Comparison of ENCODE assay signal across 12 cellular contexts in genomic region chr18:77084757-77085035, GRCh38. TPM values are rescaled to one million over a fixed set of nuclear protein-coding genes. Genes with fewer than 3 reads are reported as not detected.
DNase-seq lines count a peak whose midpoint lies in the region; ATAC-seq and TF ChIP-seq lines count a peak whose summit lies in the region.
"Had no signal": no experiment of that assay in that cellular context is flagged by ENCODE, and none has a peak within 500 bp of the region (broad histone marks: within the 10 kb centered on the region; RNA-seq: fewer than 3 reads in every experiment).

No MANE protein-coding gene starts in this region.

- POLR2A ChIA-PET in naive thymus-derived CD4-positive, alpha-beta T cell (lab: Charles Lee) = interaction anchor here (1.3 kb wide), 1 partner anchor 10 kb away, joined by 3 read pairs; no protein-coding TSS in a partner anchor

- no peaks in the 10 kb centered on the region for H3K9me3 Mint-ChIP-seq in activated T-cell treated with anti-CD3 and anti-CD28 coated beads, Interleukin-2, amount 50 U/mL, for 24 hours
- no peaks in the 10 kb centered on the region for H3K9me3 Mint-ChIP-seq in naive thymus-derived CD4-positive, alpha-beta T cell
- H3K9me3 Mint-ChIP-seq in type B pancreatic cell = no peaks in the 10 kb centered on the region
- H3K9me3 Mint-ChIP-seq: activated CD4-positive, alpha-beta T cell treated with anti-CD3 and anti-CD28 coated beads, Interleukin-2, amount 10 ng/mL, durations not matched to agents 7 days and 5 days; HFFc6 had no signal

- intact Hi-C loops in naive thymus-derived CD4-positive, alpha-beta T cell (cut with micrococcal nuclease) = no loop called here

- H3K27me3 Mint-ChIP-seq in activated T-cell treated with anti-CD3 and anti-CD28 coated beads, Interleukin-2, amount 50 U/mL, for 24 hours = no peaks in the 10 kb centered on the region
- no peaks in the 10 kb centered on the region for H3K27me3 Mint-ChIP-seq in naive thymus-derived CD4-positive, alpha-beta T cell
- H3K27me3 Mint-ChIP-seq in type B pancreatic cell = no peaks in the 10 kb centered on the region
- H3K27me3 Mint-ChIP-seq: activated CD4-positive, alpha-beta T cell treated with anti-CD3 and anti-CD28 coated beads, Interleukin-2, amount 10 ng/mL, durations not matched to agents 7 days and 5 days had no signal

- peaks cover 80% of the 10 kb centered on the region for H3K4me1 Mint-ChIP-seq in activated T-cell treated with anti-CD3 and anti-CD28 coated beads, Interleukin-2, amount 50 U/mL, for 24 hours (ENCODE audit: low read depth)
- peaks cover 40 to 83% (median 79%) of the 10 kb centered on the region in 7 donors for H3K4me1 Mint-ChIP-seq in naive thymus-derived CD4-positive, alpha-beta T cell
- peaks cover 40% of the 10 kb centered on the region for H3K4me1 Mint-ChIP-seq in type B pancreatic cell (ENCODE audit: unreplicated experiment)

- no peak overlapping the region for H3K4me3 Mint-ChIP-seq in activated T-cell treated with anti-CD3 and anti-CD28 coated beads, Interleukin-2, amount 50 U/mL, for 24 hours
- H3K4me3 Mint-ChIP-seq in naive thymus-derived CD4-positive, alpha-beta T cell = peak overlapping the region in 5 of 10 donors; percentile 1 to 53 (median 37)
- peak overlapping the region; percentile 2 for H3K4me3 Mint-ChIP-seq in type B pancreatic cell
- H3K4me3 Mint-ChIP-seq: activated CD4-positive, alpha-beta T cell treated with anti-CD3 and anti-CD28 coated beads, Interleukin-2, amount 10 ng/mL, durations not matched to agents 7 days and 5 days; HFFc6 had no signal

- TF ChIP-seq CTCF in coronary artery (IDR thresholded peaks at IDR 0.05) (no peak), type B pancreatic cell (conservative IDR thresholded peaks at IDR 0.05) (no peak)

- peaks cover 34 to 46% of the 10 kb centered on the region in 2 donors for H3K4me1 ChIP-seq in naive thymus-derived CD4-positive, alpha-beta T cell (ENCODE audit: control insufficient read depth in 2 of 2, insufficient read depth in 2 of 2, low read length in 2 of 2)

- H3K27ac ChIP-seq in coronary artery = peak overlapping the region; percentile 17 to 41
- no peak overlapping the region for H3K27ac ChIP-seq in naive thymus-derived CD4-positive, alpha-beta T cell (ENCODE audit: low read depth, low read length)

- peak overlapping the region; percentile 61 for H3K27ac Mint-ChIP-seq in activated T-cell treated with anti-CD3 and anti-CD28 coated beads, Interleukin-2, amount 50 U/mL, for 24 hours
- peak overlapping the region in 8 of 9 donors; percentile 29 to 84 (median 73) for H3K27ac Mint-ChIP-seq in naive thymus-derived CD4-positive, alpha-beta T cell
- peak overlapping the region; percentile 4 for H3K27ac Mint-ChIP-seq in type B pancreatic cell
- H3K27ac Mint-ChIP-seq: activated CD4-positive, alpha-beta T cell treated with anti-CD3 and anti-CD28 coated beads, Interleukin-2, amount 10 ng/mL, durations not matched to agents 7 days and 5 days; HFFc6 had no signal

- H3K4me3 ChIP-seq in coronary artery = no peak overlapping the region
- no peak overlapping the region for H3K4me3 ChIP-seq in naive thymus-derived CD4-positive, alpha-beta T cell (ENCODE audit: low read length)

- peaks cover 2 to 13% (median 3%) of the 10 kb centered on the region in 3 experiments for H3K36me3 ChIP-seq in naive thymus-derived CD4-positive, alpha-beta T cell (ENCODE audit: control insufficient read depth in 2 of 3, insufficient read depth in 3 of 3, low read length in 3 of 3)

- CTCF ChIA-PET in naive thymus-derived CD4-positive, alpha-beta T cell (lab: Charles Lee) = interaction anchor here (2.5 kb wide), 1 partner anchor 28 kb away, joined by 7 read pairs; no protein-coding TSS in a partner anchor

- no peaks in the 10 kb centered on the region for H3K27me3 ChIP-seq in naive thymus-derived CD4-positive, alpha-beta T cell (ENCODE audit: control insufficient read depth in 2 of 2, insufficient read depth in 2 of 2, low read length in 2 of 2)

- no peak for ATAC-seq in naive thymus-derived CD4-positive, alpha-beta T cell
- ATAC-seq in HG03039 (IDR thresholded peaks at IDR 0.05; ENCODE audit: unreplicated experiment) = no peak

- DNase-seq in activated T-cell treated with anti-CD3 and anti-CD28 coated beads, Interleukin-2, amount 50 U/mL, for 24 hours = no peak
- DNase-seq in activated T-cell treated with anti-CD3 and anti-CD28 coated beads, Interleukin-2, amount 50 U/mL, for 48 hours = no peak
- DNase-seq in coronary artery (ENCODE audit: low spot score) = no peak
- DNase-seq in naive thymus-derived CD4-positive, alpha-beta T cell = no peak
- no peak for DNase-seq in type B pancreatic cell (ENCODE audit: extremely low spot score, unreplicated experiment)
- no peak for DNase-seq in NOMO-1 (lab: John Stamatoyannopoulos, UW; ENCODE audit: unreplicated experiment in 2 of 2)
- no peak for DNase-seq in DMS53 treated with DMSO at 0.1 percent for 48 hours (lab: John Stamatoyannopoulos, UW; ENCODE audit: unreplicated experiment)
- DNase-seq: activated CD4-positive, alpha-beta T cell treated with anti-CD3 and anti-CD28 coated beads, Interleukin-2, amount 10 ng/mL, durations not matched to agents 7 days and 5 days; AML-193; HFFc6; NCI-H1694 had no signal

- H3K36me3 Mint-ChIP-seq in activated T-cell treated with anti-CD3 and anti-CD28 coated beads, Interleukin-2, amount 50 U/mL, for 24 hours (ENCODE audit: low read depth) = peaks cover 46% of the 10 kb centered on the region
- peaks cover 0 to 43% (median 30%) of the 10 kb centered on the region in 5 donors for H3K36me3 Mint-ChIP-seq in naive thymus-derived CD4-positive, alpha-beta T cell
- H3K36me3 Mint-ChIP-seq in type B pancreatic cell = no peaks in the 10 kb centered on the region

- H3K9me3 ChIP-seq in naive thymus-derived CD4-positive, alpha-beta T cell (ENCODE audit: control insufficient read depth in 2 of 3, low read length in 3 of 3) = no peaks in the 10 kb centered on the region

RNA-seq across cellular contexts. Expression of gene MBP, which starts 47.9 kb away (rescaled TPM):
- total RNA-seq in naive thymus-derived CD4-positive, alpha-beta T cell = 100 to 1,000 TPM in 3 of 5 experiments, 10 to 100 TPM in 2; 88.3 to 152 (median 116) TPM
- 100 to 1,000 TPM in 1 of 2 donors, 10 to 100 TPM in 1; 96.4 to 107 TPM for polyA plus RNA-seq in naive thymus-derived CD4-positive, alpha-beta T cell
- 14.5 and 34.0 TPM in 2 replicates for total RNA-seq in type B pancreatic cell (ENCODE audit: low replicate concordance)

Comparison
In these comparisons a context has a peak if more than half of its experiments do, and no peak if none do; other contexts are left out.
1. H3K27ac Mint-ChIP-seq: peak in every context shown above with its lines; median percentile 73 in naive thymus-derived CD4-positive, alpha-beta T cell; 61 in activated T-cell treated with anti-CD3 and anti-CD28 coated beads, Interleukin-2, amount 50 U/mL, for 24 hours; 4 in type B pancreatic cell.